ENCODE assay signal across 15 cellular contexts in genomic region chr11:457071-457760, GRCh38. TPM values are rescaled to one million over a fixed set of nuclear protein-coding genes. Genes with fewer than 3 reads are reported as not detected.
A peak's percentile ranks its signal among the peaks of the same experiment; 100 is the strongest.
DNase-seq lines count a peak whose midpoint lies in the region; ATAC-seq and TF ChIP-seq lines count a peak whose summit lies in the region.
"Had no signal": no experiment of that assay in that cellular context is flagged by ENCODE, and none has a peak within 500 bp of the region (broad histone marks: within the 10 kb centered on the region; RNA-seq: fewer than 3 reads in every experiment).

No MANE protein-coding gene starts in this region.

- no peaks in the 10 kb centered on the region for H3K27me3 Mint-ChIP-seq in CD4-positive, alpha-beta memory T cell
- H3K27me3 Mint-ChIP-seq in activated naive CD8-positive, alpha-beta T cell treated with anti-CD3 and anti-CD28 coated beads, Interleukin-2, amount 10 ng/mL, durations not matched to agents 7 days and 5 days: no peaks in the 10 kb centered on the region
- H3K27me3 Mint-ChIP-seq in naive thymus-derived CD8-positive, alpha-beta T cell: no peaks in the 10 kb centered on the region

- intact Hi-C loops in CD4-positive, alpha-beta memory T cell (cut with micrococcal nuclease): loop anchor here (10.0 kb wide), 1 partner anchor 268 kb away; no protein-coding TSS in a partner anchor
- intact Hi-C loops in ovary (cut with DNase I): loop anchor here in 1 of 4 donors (10.0 kb wide), 1 partner anchor 48 kb away; the partner anchor contains the start of gene RNH1

- CTCF ChIA-PET in CD4-positive, alpha-beta memory T cell (lab: Charles Lee; ENCODE audit: partially characterized antibody): interaction anchor here (0.6 kb wide), 1 partner anchor 13 kb away, joined by 3 read pairs; no protein-coding TSS in a partner anchor

- 69 to 72% (median 70%) methylated on average over 23 of the region's 23 CpGs for WGBS in ovary, 3 donors

- H3K4me3 ChIP-seq in CD4-positive, alpha-beta memory T cell (ENCODE audit: low read length in 2 of 2): peak overlapping the region; percentile 8 to 29
- no peak overlapping the region for H3K4me3 ChIP-seq in HUES6 (ENCODE audit: low read depth, low read length)
- no peak overlapping the region for H3K4me3 ChIP-seq in ovary
- H3K4me3 ChIP-seq: gastroesophageal sphincter had no signal

- POLR2A ChIA-PET in CD4-positive, alpha-beta memory T cell (lab: Charles Lee; ENCODE audit: partially characterized antibody): interaction anchor here (0.7 to 19.6 kb wide), 5 partner anchors 8 to 250 kb away, joined by 3 to 539 read pairs (median 3); partner anchors contain the start of genes BET1L, RIC8A, RNH1 and SIGIRR
- POLR2A ChIA-PET in activated naive CD8-positive, alpha-beta T cell treated with anti-CD3 and anti-CD28 coated beads, Interleukin-2, amount 10 ng/mL, durations not matched to agents 7 days and 5 days (lab: Charles Lee): interaction anchor here (0.8 to 1.5 kb wide), 4 partner anchors 10 to 130 kb away, joined by 3 to 8 read pairs (median 4); no protein-coding TSS in a partner anchor
- POLR2A ChIA-PET in naive thymus-derived CD8-positive, alpha-beta T cell (lab: Charles Lee): interaction anchor here (0.7 to 1.2 kb wide), 3 partner anchors 220 to 250 kb away, joined by 3 to 5 read pairs (median 3); partner anchors contain the start of genes BET1L and RIC8A

- TF ChIP-seq POLR2A in ovary (IDR thresholded peaks at IDR 0.05): no peak

- H3K9me3 ChIP-seq in CD4-positive, alpha-beta memory T cell (ENCODE audit: control insufficient read depth in 1 of 2, low read length in 2 of 2): no peaks in the 10 kb centered on the region
- H3K9me3 ChIP-seq in HUES6 (ENCODE audit: control insufficient read depth, insufficient read depth, low read depth, low read length) (no peaks in the 10 kb centered on the region), ovary (no peaks in the 10 kb centered on the region)
- H3K9me3 ChIP-seq: gastroesophageal sphincter, SK-N-SH had no signal

- no peak for TF ChIP-seq EP300 in ovary (IDR thresholded peaks at IDR 0.05)

- ATAC-seq in activated naive CD8-positive, alpha-beta T cell treated with anti-CD3 and anti-CD28 coated beads, Interleukin-2, amount 10 ng/mL, durations not matched to agents 7 days and 5 days (ENCODE audit: low read depth): no peak
- peak; percentile 57 to 67 for ATAC-seq in naive thymus-derived CD8-positive, alpha-beta T cell
- ATAC-seq: gastroesophageal sphincter, sciatic nerve had no signal

- in situ Hi-C loops in G401 (cut with HindIII; ENCODE audit: low sequenced_read_pairs): loop anchor here (10.0 kb wide), 1 partner anchor 202 kb away; no protein-coding TSS in a partner anchor

- H3K27ac Mint-ChIP-seq in CD4-positive, alpha-beta memory T cell: peak overlapping the region; percentile 88 to 98 (median 95)
- peak overlapping the region; percentile 80 for H3K27ac Mint-ChIP-seq in activated naive CD8-positive, alpha-beta T cell treated with anti-CD3 and anti-CD28 coated beads, Interleukin-2, amount 10 ng/mL, durations not matched to agents 7 days and 5 days
- peak overlapping the region; percentile 84 to 98 (median 94) for H3K27ac Mint-ChIP-seq in naive thymus-derived CD8-positive, alpha-beta T cell

- H3K9ac ChIP-seq in HUES6 (ENCODE audit: low read length): peak overlapping the region; percentile 10
- H3K9ac ChIP-seq: SK-N-SH had no signal

- peaks cover 0 to 14% of the 10 kb centered on the region in 2 donors for H3K36me3 Mint-ChIP-seq in CD4-positive, alpha-beta memory T cell
- H3K36me3 Mint-ChIP-seq in activated naive CD8-positive, alpha-beta T cell treated with anti-CD3 and anti-CD28 coated beads, Interleukin-2, amount 10 ng/mL, durations not matched to agents 7 days and 5 days: peaks cover 10% of the 10 kb centered on the region
- H3K36me3 Mint-ChIP-seq in naive thymus-derived CD8-positive, alpha-beta T cell: peaks cover 0 to 15% (median 2%) of the 10 kb centered on the region in 3 donors

- peaks cover 24% of the 10 kb centered on the region for H3K4me1 ChIP-seq in CD4-positive, alpha-beta memory T cell (ENCODE audit: insufficient read depth, low read length)
- H3K4me1 ChIP-seq in HUES6 (ENCODE audit: control insufficient read depth, insufficient read depth, low read length): peaks cover 27% of the 10 kb centered on the region
- no peaks in the 10 kb centered on the region for H3K4me1 ChIP-seq in ovary (ENCODE audit: insufficient read depth)

- DNase-seq in CD4-positive, alpha-beta memory T cell: peak; percentile 13 to 52 (median 22)
- peak; percentile 37 for DNase-seq in activated naive CD8-positive, alpha-beta T cell treated with anti-CD3 and anti-CD28 coated beads, Interleukin-2, amount 10 ng/mL, durations not matched to agents 7 days and 5 days
- peak in 2 of 10 donors; percentile 21 to 28 for DNase-seq in naive thymus-derived CD8-positive, alpha-beta T cell
- DNase-seq in G401 (ENCODE audit: low spot score) (no peak), NCI-H187 (lab: John Stamatoyannopoulos, UW) (no peak), ovary (no peak)
- DNase-seq: activated CD4-positive, CD25-positive, alpha-beta regulatory T cell; MM.1S; NCI-H2081 treated with DMSO at 0.1 percent for 48 hours; NK-92 treated with Interleukin-12 subunit alpha and Interleukin-12 subunit beta, amount 100 ng/mL, for 24 hours; SK-N-SH had no signal

- no peaks in the 10 kb centered on the region for H3K27me3 ChIP-seq in CD4-positive, alpha-beta memory T cell (ENCODE audit: insufficient read depth, low read length)
- H3K27me3 ChIP-seq in HUES6 (ENCODE audit: control insufficient read depth, insufficient read depth, low read length) (no peaks in the 10 kb centered on the region), ovary (no peaks in the 10 kb centered on the region)
- H3K27me3 ChIP-seq: gastroesophageal sphincter had no signal

- peaks cover 8% of the 10 kb centered on the region for H3K36me3 ChIP-seq in CD4-positive, alpha-beta memory T cell (ENCODE audit: insufficient read depth, low read length)
- H3K36me3 ChIP-seq in HUES6 (ENCODE audit: control insufficient read depth, insufficient read depth, low read length) (peaks cover 51% of the 10 kb centered on the region), ovary (no peaks in the 10 kb centered on the region)

- no peak for TF ChIP-seq CTCF in ovary (IDR thresholded peaks at IDR 0.05)

- H3K9me3 Mint-ChIP-seq in CD4-positive, alpha-beta memory T cell: no peaks in the 10 kb centered on the region
- no peaks in the 10 kb centered on the region for H3K9me3 Mint-ChIP-seq in activated naive CD8-positive, alpha-beta T cell treated with anti-CD3 and anti-CD28 coated beads, Interleukin-2, amount 10 ng/mL, durations not matched to agents 7 days and 5 days
- no peaks in the 10 kb centered on the region for H3K9me3 Mint-ChIP-seq in naive thymus-derived CD8-positive, alpha-beta T cell

- peaks cover 21 to 36% (median 28%) of the 10 kb centered on the region in 4 donors for H3K4me1 Mint-ChIP-seq in CD4-positive, alpha-beta memory T cell
- peaks cover 30% of the 10 kb centered on the region for H3K4me1 Mint-ChIP-seq in activated naive CD8-positive, alpha-beta T cell treated with anti-CD3 and anti-CD28 coated beads, Interleukin-2, amount 10 ng/mL, durations not matched to agents 7 days and 5 days
- H3K4me1 Mint-ChIP-seq in naive thymus-derived CD8-positive, alpha-beta T cell: peaks cover 22 to 49% (median 28%) of the 10 kb centered on the region in 4 donors

- H3K27ac ChIP-seq in CD4-positive, alpha-beta memory T cell (ENCODE audit: low read depth, low read length): peak overlapping the region; percentile 7
- no peak overlapping the region for H3K27ac ChIP-seq in HUES6 (ENCODE audit: low read depth, low read length)
- H3K27ac ChIP-seq in ovary: no peak overlapping the region
- H3K27ac ChIP-seq: gastroesophageal sphincter had no signal

- peak overlapping the region; percentile 67 to 86 (median 72) for H3K4me3 Mint-ChIP-seq in CD4-positive, alpha-beta memory T cell
- H3K4me3 Mint-ChIP-seq in activated naive CD8-positive, alpha-beta T cell treated with anti-CD3 and anti-CD28 coated beads, Interleukin-2, amount 10 ng/mL, durations not matched to agents 7 days and 5 days: peak overlapping the region; percentile 73
- peak overlapping the region; percentile 39 to 88 (median 75) for H3K4me3 Mint-ChIP-seq in naive thymus-derived CD8-positive, alpha-beta T cell

RNA-seq across cellular contexts. Expression of gene PTDSS2, which starts 7.1 kb away (rescaled TPM):
- total RNA-seq in CD4-positive, alpha-beta memory T cell: 10 to 100 TPM; 23.3 to 26.1 TPM
- polyA plus RNA-seq in CD4-positive, alpha-beta memory T cell: 1 to 10 TPM; 5.5 to 6.3 TPM
- 10 to 100 TPM; 27.6 to 27.8 TPM for total RNA-seq in activated naive CD8-positive, alpha-beta T cell treated with anti-CD3 and anti-CD28 coated beads, Interleukin-2, amount 10 ng/mL, durations not matched to agents 7 days and 5 days
- 10 to 100 TPM; 25.9 to 30.2 TPM for total RNA-seq in naive thymus-derived CD8-positive, alpha-beta T cell
- polyA plus RNA-seq in naive thymus-derived CD8-positive, alpha-beta T cell: 10 to 100 TPM in 2 of 3 donors, 1 to 10 TPM in 1; 9.0 to 13.0 (median 11.6) TPM
- total RNA-seq in G401 (2014; rRNA removed; shearing (Covaris generic)): 78.1 and 84.1 TPM in 2 replicates
- 10 to 100 TPM; 34.4 to 56.5 (median 42.7) TPM for total RNA-seq in ovary
- 10 to 100 TPM; 17.1 to 38.6 TPM for polyA plus RNA-seq in ovary

RNA-seq across cellular contexts. Expression of gene ANO9, which starts 15.4 kb away (rescaled TPM):
- 100 to 1,000 TPM; 120 to 123 TPM for total RNA-seq in CD4-positive, alpha-beta memory T cell
- polyA plus RNA-seq in CD4-positive, alpha-beta memory T cell: 10 to 100 TPM in 1 of 2 donors, 1 to 10 TPM in 1; 9.4 to 15.5 TPM
- total RNA-seq in activated naive CD8-positive, alpha-beta T cell treated with anti-CD3 and anti-CD28 coated beads, Interleukin-2, amount 10 ng/mL, durations not matched to agents 7 days and 5 days: 100 to 1,000 TPM; 115 to 122 TPM
- 10 to 100 TPM; 70.1 to 78.6 TPM for total RNA-seq in naive thymus-derived CD8-positive, alpha-beta T cell
- polyA plus RNA-seq in naive thymus-derived CD8-positive, alpha-beta T cell: 1 to 10 TPM; 4.8 to 8.6 (median 7.3) TPM
- total RNA-seq in G401 (2014; rRNA removed; shearing (Covaris generic)): 0.31 and 0.98 TPM in 2 replicates
- 10 to 100 TPM in 1 of 7 donors, 1 to 10 TPM in 2, under 1 TPM in 4; 0.15 to 11.4 (median 0.82) TPM for total RNA-seq in ovary
- under 1 TPM; 0.12 to 0.31 TPM for polyA plus RNA-seq in ovary
- total RNA-seq: H4 had no signal

RNA-seq across cellular contexts. Expression of gene SIGIRR, which starts 42.4 kb away (rescaled TPM):
- total RNA-seq in CD4-positive, alpha-beta memory T cell: 100 to 1,000 TPM; 437 to 440 TPM
- 100 to 1,000 TPM; 235 to 242 TPM for polyA plus RNA-seq in CD4-positive, alpha-beta memory T cell
- total RNA-seq in activated naive CD8-positive, alpha-beta T cell treated with anti-CD3 and anti-CD28 coated beads, Interleukin-2, amount 10 ng/mL, durations not matched to agents 7 days and 5 days: 100 to 1,000 TPM; 273 to 276 TPM
- 100 to 1,000 TPM; 332 to 337 TPM for total RNA-seq in naive thymus-derived CD8-positive, alpha-beta T cell
- polyA plus RNA-seq in naive thymus-derived CD8-positive, alpha-beta T cell: 100 to 1,000 TPM; 195 to 233 (median 206) TPM
- 20.6 and 31.9 TPM in 2 replicates for total RNA-seq in G401 (2014; rRNA removed; shearing (Covaris generic))
- total RNA-seq in ovary: 10 to 100 TPM; 15.0 to 52.6 (median 27.5) TPM
- polyA plus RNA-seq in ovary: 10 to 100 TPM in 1 of 2 donors, 1 to 10 TPM in 1; 1.5 to 39.5 TPM

RNA-seq across cellular contexts. Expression of gene RNH1, which starts 49.8 kb away (rescaled TPM):
- total RNA-seq in CD4-positive, alpha-beta memory T cell: 100 to 1,000 TPM in 1 of 2 experiments, 10 to 100 TPM in 1; 98.4 to 105 TPM
- 100 to 1,000 TPM; 164 to 187 TPM for polyA plus RNA-seq in CD4-positive, alpha-beta memory T cell
- total RNA-seq in activated naive CD8-positive, alpha-beta T cell treated with anti-CD3 and anti-CD28 coated beads, Interleukin-2, amount 10 ng/mL, durations not matched to agents 7 days and 5 days: 10 to 100 TPM; 88.9 to 93.2 TPM
- 100 to 1,000 TPM; 102 to 107 TPM for total RNA-seq in naive thymus-derived CD8-positive, alpha-beta T cell
- 100 to 1,000 TPM; 152 to 198 (median 170) TPM for polyA plus RNA-seq in naive thymus-derived CD8-positive, alpha-beta T cell
- 164 and 168 TPM in 2 replicates for total RNA-seq in G401 (2014; rRNA removed; shearing (Covaris generic))
- 100 to 1,000 TPM; 105 to 233 (median 169) TPM for total RNA-seq in ovary
- 100 to 1,000 TPM in 1 of 2 donors, 10 to 100 TPM in 1; 17.4 to 147 TPM for polyA plus RNA-seq in ovary

Comparison
In these comparisons a context has a peak if more than half of its experiments do, and no peak if none do; other contexts are left out.
1. DNase-seq: peak in CD4-positive, alpha-beta memory T cell (5 of 5) and activated naive CD8-positive, alpha-beta T cell treated with anti-CD3 and anti-CD28 coated beads, Interleukin-2, amount 10 ng/mL, durations not matched to agents 7 days and 5 days (single experiment); none in G401 (single experiment), NCI-H187 (0 of 2) and ovary (0 of 5).
2. H3K4me3 ChIP-seq: peak in CD4-positive, alpha-beta memory T cell (2 of 2); none in HUES6 (single experiment) and ovary (single experiment).
3. RNA of gene ANO9, which starts 15.4 kb away (total RNA-seq): 120 to 123 TPM in CD4-positive, alpha-beta memory T cell, 115 to 122 TPM in activated naive CD8-positive, alpha-beta T cell treated with anti-CD3 and anti-CD28 coated beads, Interleukin-2, amount 10 ng/mL, durations not matched to agents 7 days and 5 days and 70.1 to 78.6 TPM in naive thymus-derived CD8-positive, alpha-beta T cell; 0.31 to 0.98 TPM in G401 and 0.15 to 11.4 TPM in ovary; every median in the first group is over 4 times any median in the second.
4. Peak in every context shown above with its lines, with median percentiles within 50 percentile points of each other: H3K27ac Mint-ChIP-seq and H3K4me3 Mint-ChIP-seq.